In the genomic region with DNA sequence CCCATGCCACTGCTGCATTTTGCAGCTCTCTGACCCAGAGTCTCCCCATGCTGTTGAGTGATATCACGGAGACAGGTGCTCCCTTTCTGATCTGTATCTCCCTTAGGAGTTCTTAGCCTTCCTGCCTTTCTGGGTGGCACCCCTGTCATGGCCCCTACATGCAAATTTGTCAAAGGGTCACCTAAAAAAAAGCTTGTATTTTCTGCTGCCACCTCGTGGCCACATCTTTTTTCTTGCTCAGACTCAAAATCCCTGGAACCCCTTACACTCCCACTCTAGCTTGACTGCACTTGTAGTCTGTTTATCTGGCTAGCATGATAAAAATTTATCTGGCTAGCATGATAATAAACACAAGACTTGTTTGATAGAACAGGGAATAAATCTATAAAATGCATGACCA, we compare ENCODE assay signal across 13 cellular contexts.
DNase-seq lines count a peak whose midpoint lies in the region; ATAC-seq, FAIRE-seq and TF ChIP-seq lines count a peak whose summit lies in the region.
"Had no signal": no experiment of that assay in that cellular context is flagged by ENCODE, and none has a peak within 500 bp of the region (broad histone marks: within the 10 kb centered on the region; RNA-seq: fewer than 3 reads in every experiment).

No MANE protein-coding gene starts in this region.

- no peak overlapping the region for H3K9ac ChIP-seq in astrocyte (ENCODE audit: low read length)

- no peaks in the 10 kb centered on the region for H3K27me3 ChIP-seq in astrocyte (ENCODE audit: insufficient read depth, low read length)
- H3K27me3 ChIP-seq: ascending aorta, neutrophil had no signal

- H3K4me3 Mint-ChIP-seq in Calu3 (ENCODE audit: low read depth, unreplicated experiment) = no peak overlapping the region
- no peak overlapping the region for H3K4me3 Mint-ChIP-seq in HFFc6
- H3K4me3 Mint-ChIP-seq in astrocyte (ENCODE audit: unreplicated experiment) = no peak overlapping the region

- CTCF ChIA-PET in Calu3 (lab: Charles Lee) = no interaction called here

- H3K4me1 ChIP-seq in astrocyte (ENCODE audit: insufficient read depth, low read length) = no peaks in the 10 kb centered on the region
- H3K4me1 ChIP-seq: ascending aorta had no signal

- H3K9me3 Mint-ChIP-seq in Calu3 (ENCODE audit: low read depth, unreplicated experiment) = peaks cover 2% of the 10 kb centered on the region
- no peaks in the 10 kb centered on the region for H3K9me3 Mint-ChIP-seq in HFFc6
- H3K9me3 Mint-ChIP-seq in astrocyte (ENCODE audit: unreplicated experiment) = no peaks in the 10 kb centered on the region

- H4K20me1 ChIP-seq in astrocyte (ENCODE audit: insufficient read depth, low read length) = no peaks in the 10 kb centered on the region

- intact Hi-C loops in Calu3 (cut with micrococcal nuclease; ENCODE audit: unreplicated experiment) = no loop called here

- TF ChIP-seq CTCF in Calu3 (IDR thresholded peaks at IDR 0.05; ENCODE audit: unreplicated experiment) = peak; percentile 26
- peak; percentile 74 for TF ChIP-seq CTCF in HFFc6 (IDR thresholded peaks at IDR 0.05)
- TF ChIP-seq CTCF in astrocyte (IDR thresholded peaks at IDR 0.05; ENCODE audit: insufficient read depth, low read depth, low read length) = peak; percentile 12

- DNase-seq in Calu3 (no peak), HFFc6 (no peak), astrocyte (ENCODE audit: low read depth) (no peak), iPS-NIHi7 (ENCODE audit: extremely low spot score) (peak; percentile 26), NCI-H1436 treated with DMSO at 0.1 percent for 48 hours (lab: John Stamatoyannopoulos, UW) (no peak), NCI-H446 treated with DMSO at 0.1 percent for 48 hours (lab: John Stamatoyannopoulos, UW) (no peak), NCI-H1436 (lab: John Stamatoyannopoulos, UW) (no peak)
- DNase-seq: NCI-H1417 treated with DMSO at 0.1 percent for 48 hours had no signal

- no TSS peak for BruUV-seq in Calu3 (replicated peaks; lab: Mats Ljungman, UMichigan)

- H3K27ac Mint-ChIP-seq in Calu3 (ENCODE audit: unreplicated experiment) (no peak overlapping the region), HFFc6 (no peak overlapping the region), astrocyte (ENCODE audit: unreplicated experiment) (no peak overlapping the region)

- no peaks in the 10 kb centered on the region for H3K36me3 ChIP-seq in astrocyte (ENCODE audit: insufficient read depth, low read length)
- H3K36me3 ChIP-seq: ascending aorta, neutrophil had no signal

- H3K4me1 Mint-ChIP-seq in Calu3 (ENCODE audit: low read depth, unreplicated experiment) (no peaks in the 10 kb centered on the region), HFFc6 (ENCODE audit: low read depth) (peaks cover 12% of the 10 kb centered on the region), astrocyte (ENCODE audit: low read depth, unreplicated experiment) (peaks cover 2% of the 10 kb centered on the region)

- no peak overlapping the region for H3K27ac ChIP-seq in astrocyte (ENCODE audit: low read depth, low read length)
- H3K27ac ChIP-seq: ascending aorta, epithelial cell of prostate, neutrophil had no signal

- no peak for FAIRE-seq in astrocyte (lab: Jason Lieb, UNC)
- FAIRE-seq: TTC549 had no signal

- no peak overlapping the region for H2AFZ ChIP-seq in astrocyte (ENCODE audit: low read depth, low read length)

- H3K79me2 ChIP-seq in astrocyte (ENCODE audit: insufficient read depth, low read length) = no peaks in the 10 kb centered on the region

- H3K4me2 ChIP-seq in astrocyte (ENCODE audit: low read length) = no peak overlapping the region

- no peak for ATAC-seq in HG02763 (IDR thresholded peaks at IDR 0.05; ENCODE audit: unreplicated experiment)

- H3K4me3 ChIP-seq in astrocyte (ENCODE audit: insufficient read depth, low read depth, low read length) = no peak overlapping the region
- H3K4me3 ChIP-seq: ascending aorta had no signal

- H3K36me3 Mint-ChIP-seq in Calu3 (ENCODE audit: insufficient read depth, unreplicated experiment) (no peaks in the 10 kb centered on the region), HFFc6 (ENCODE audit: low read depth) (no peaks in the 10 kb centered on the region), astrocyte (ENCODE audit: low read depth, unreplicated experiment) (no peaks in the 10 kb centered on the region)

- H3K9me3 ChIP-seq in astrocyte (ENCODE audit: insufficient read depth, low read depth, low read length) = no peaks in the 10 kb centered on the region
- H3K9me3 ChIP-seq: ascending aorta, neutrophil had no signal

- H3K27me3 Mint-ChIP-seq in Calu3 (ENCODE audit: unreplicated experiment) = peaks cover 13% of the 10 kb centered on the region
- no peaks in the 10 kb centered on the region; the same call in none of the 2 replicates for H3K27me3 Mint-ChIP-seq in HFFc6 (ENCODE audit: insufficient read depth)
- no peaks in the 10 kb centered on the region for H3K27me3 Mint-ChIP-seq in astrocyte (ENCODE audit: low read depth, unreplicated experiment)

Comparison
In these comparisons a context has a peak if more than half of its experiments do, and no peak if none do; other contexts are left out.
1. CTCF ChIP-seq: peak in every context shown above with its lines; median percentile 74 in HFFc6; 26 in Calu3; 12 in astrocyte.